ENCODE assay signal across 17 cellular contexts in genomic region chr11:103987631-103988594, GRCh38. TPM values are rescaled to one million over a fixed set of nuclear protein-coding genes. Genes with fewer than 3 reads are reported as not detected.
A peak's percentile ranks its signal among the peaks of the same experiment; 100 is the strongest.
DNase-seq lines count a peak whose midpoint lies in the region; ATAC-seq and TF ChIP-seq lines count a peak whose summit lies in the region.
"Had no signal": no experiment of that assay in that cellular context is flagged by ENCODE, and none has a peak within 500 bp of the region (broad histone marks: within the 10 kb centered on the region; RNA-seq: fewer than 3 reads in every experiment).

No MANE protein-coding gene starts in this region.

- H3K27me3 ChIP-seq in GM23248 (replicated peaks; ENCODE audit: insufficient read depth) (no peaks in the 10 kb centered on the region), Loucy (ENCODE audit: insufficient read depth, low read length, poor library complexity, severe bottlenecking) (no peaks in the 10 kb centered on the region)
- H3K27me3 ChIP-seq: ascending aorta, esophagus muscularis mucosa, MG63 had no signal

- H3K27ac Mint-ChIP-seq in WTC11: peak overlapping the region; percentile 41; the same call in 1 of the 2 replicates
- H3K27ac Mint-ChIP-seq in activated naive CD4-positive, alpha-beta T cell treated with anti-CD3 and anti-CD28 coated beads, Interleukin-2, amount 10 ng/mL, durations not matched to agents 7 days and 5 days: no peak overlapping the region
- H3K27ac Mint-ChIP-seq: CD4-positive, CD25-positive, alpha-beta regulatory T cell; dendritic cell treated with granulocyte-macrophage colony-stimulating factor and Interleukin-4, amounts not matched to agents 40 ng/mL and 50 ng/mL, for 4 days had no signal

- H3K4me3 Mint-ChIP-seq in WTC11: no peak overlapping the region
- no peak overlapping the region for H3K4me3 Mint-ChIP-seq in activated naive CD4-positive, alpha-beta T cell treated with anti-CD3 and anti-CD28 coated beads, Interleukin-2, amount 10 ng/mL, durations not matched to agents 7 days and 5 days
- H3K4me3 Mint-ChIP-seq: CD4-positive, CD25-positive, alpha-beta regulatory T cell; dendritic cell treated with granulocyte-macrophage colony-stimulating factor and Interleukin-4, amounts not matched to agents 40 ng/mL and 50 ng/mL, for 4 days had no signal

- WGBS in GM23248 (ENCODE audit: low coverage in 1 of 2, low lambda C conversion rate in 2 of 2, missing lambda C conversion rate in 2 of 2), 2 experiments: 80 to 81% methylated on average over 9 of the region's 9 CpGs

- H3K4me1 ChIP-seq in GM23248 (ENCODE audit: insufficient read depth): no peaks in the 10 kb centered on the region
- no peaks in the 10 kb centered on the region for H3K4me1 ChIP-seq in Loucy (ENCODE audit: insufficient read depth, low read length, poor library complexity, severe bottlenecking)
- H3K4me1 ChIP-seq: ascending aorta, esophagus muscularis mucosa had no signal

- ATAC-seq in WTC11: peak; percentile 94
- no peak for ATAC-seq in GM18502 (IDR thresholded peaks at IDR 0.05; ENCODE audit: poor library complexity, unreplicated experiment)
- ATAC-seq in HG03378 (IDR thresholded peaks at IDR 0.05; ENCODE audit: unreplicated experiment): no peak

- H3K4me3 ChIP-seq in GM23248 (no peak overlapping the region), Loucy (ENCODE audit: low read length, poor library complexity, severe bottlenecking) (no peak overlapping the region)
- H3K4me3 ChIP-seq: ascending aorta, esophagus muscularis mucosa, MG63 had no signal

- no peaks in the 10 kb centered on the region for H3K27me3 Mint-ChIP-seq in WTC11 (ENCODE audit: low read depth)
- no peaks in the 10 kb centered on the region for H3K27me3 Mint-ChIP-seq in activated naive CD4-positive, alpha-beta T cell treated with anti-CD3 and anti-CD28 coated beads, Interleukin-2, amount 10 ng/mL, durations not matched to agents 7 days and 5 days
- H3K27me3 Mint-ChIP-seq: CD4-positive, CD25-positive, alpha-beta regulatory T cell; dendritic cell treated with granulocyte-macrophage colony-stimulating factor and Interleukin-4, amounts not matched to agents 40 ng/mL and 50 ng/mL, for 4 days had no signal

- peak; percentile 14 for DNase-seq in GM23248
- DNase-seq in WTC11 (ENCODE audit: low spot score): peak; percentile 18
- DNase-seq in iPS-NIHi7 (ENCODE audit: extremely low spot score): peak; percentile 24
- no peak for DNase-seq in activated naive CD4-positive, alpha-beta T cell treated with anti-CD3 and anti-CD28 coated beads, Interleukin-2, amount 10 ng/mL, durations not matched to agents 7 days and 5 days
- no peak for DNase-seq in HPDE6-E6E7 (ENCODE audit: extremely low spot score)
- DNase-seq: activated gamma-delta T cell; CD4-positive, CD25-positive, alpha-beta regulatory T cell; MG63; NCI-H2107 had no signal

- H3F3A ChIP-seq in GM23248 (ENCODE audit: insufficient read depth) (0 out of 2 replicates have a peak, but pooled peaks cover 3% of the 10 kb centered on the region), Loucy (ENCODE audit: low read depth) (no peaks in the 10 kb centered on the region)

- H3K9me3 Mint-ChIP-seq in WTC11: peaks cover 15% of the 10 kb centered on the region
- no peaks in the 10 kb centered on the region for H3K9me3 Mint-ChIP-seq in activated naive CD4-positive, alpha-beta T cell treated with anti-CD3 and anti-CD28 coated beads, Interleukin-2, amount 10 ng/mL, durations not matched to agents 7 days and 5 days
- H3K9me3 Mint-ChIP-seq: dendritic cell treated with granulocyte-macrophage colony-stimulating factor and Interleukin-4, amounts not matched to agents 40 ng/mL and 50 ng/mL, for 4 days had no signal

- H3K9ac ChIP-seq in GM23248: no peak overlapping the region
- no peak overlapping the region for H3K9ac ChIP-seq in Loucy (ENCODE audit: low read depth, low read length, poor library complexity, severe bottlenecking)

- no peak overlapping the region for H2AFZ ChIP-seq in GM23248
- H2AFZ ChIP-seq in Loucy (ENCODE audit: low read length): no peak overlapping the region

- CTCF ChIA-PET in WTC11 (lab: Charles Lee): interaction anchor here (0.7 kb wide), 1 partner anchor 316 kb away, joined by 4 read pairs; no protein-coding TSS in a partner anchor
- CTCF ChIA-PET in activated naive CD4-positive, alpha-beta T cell treated with anti-CD3 and anti-CD28 coated beads, Interleukin-2, amount 10 ng/mL, durations not matched to agents 7 days and 5 days (lab: Charles Lee): no interaction called here

- H3K9me2 ChIP-seq in GM23248 (ENCODE audit: insufficient read depth): no peaks in the 10 kb centered on the region
- no peaks in the 10 kb centered on the region for H3K9me2 ChIP-seq in Loucy (replicated peaks; ENCODE audit: low read depth, low read length)

- H3K4me2 ChIP-seq in GM23248 (ENCODE audit: unreplicated experiment) (no peak overlapping the region), Loucy (ENCODE audit: low read depth, low read length, poor library complexity, severe bottlenecking) (no peak overlapping the region)

- no peaks in the 10 kb centered on the region; the same call in 1 of the 2 replicates for H3K36me3 Mint-ChIP-seq in WTC11
- no peaks in the 10 kb centered on the region for H3K36me3 Mint-ChIP-seq in activated naive CD4-positive, alpha-beta T cell treated with anti-CD3 and anti-CD28 coated beads, Interleukin-2, amount 10 ng/mL, durations not matched to agents 7 days and 5 days
- H3K36me3 Mint-ChIP-seq: CD4-positive, CD25-positive, alpha-beta regulatory T cell had no signal

- H3K9me3 ChIP-seq in GM23248 (ENCODE audit: low read depth) (no peaks in the 10 kb centered on the region), Loucy (ENCODE audit: insufficient read depth, low read depth, low read length) (no peaks in the 10 kb centered on the region)
- H3K9me3 ChIP-seq: ascending aorta, esophagus muscularis mucosa, MG63 had no signal

- H3K79me2 ChIP-seq in GM23248 (ENCODE audit: insufficient read depth) (no peaks in the 10 kb centered on the region), Loucy (ENCODE audit: insufficient read depth, low read length) (no peaks in the 10 kb centered on the region)

- H3K4me1 Mint-ChIP-seq in WTC11: peaks cover 22% of the 10 kb centered on the region
- H3K4me1 Mint-ChIP-seq in activated naive CD4-positive, alpha-beta T cell treated with anti-CD3 and anti-CD28 coated beads, Interleukin-2, amount 10 ng/mL, durations not matched to agents 7 days and 5 days: no peaks in the 10 kb centered on the region
- H3K4me1 Mint-ChIP-seq: CD4-positive, CD25-positive, alpha-beta regulatory T cell had no signal

- no peak overlapping the region for H3K27ac ChIP-seq in GM23248
- H3K27ac ChIP-seq: ascending aorta, esophagus muscularis mucosa had no signal

- POLR2A ChIA-PET in WTC11 (lab: Charles Lee): no interaction called here

- no peaks in the 10 kb centered on the region for H3K36me3 ChIP-seq in GM23248 (ENCODE audit: low read depth)
- no peaks in the 10 kb centered on the region for H3K36me3 ChIP-seq in Loucy (ENCODE audit: insufficient read depth, low read length)
- H3K36me3 ChIP-seq: ascending aorta, esophagus muscularis mucosa, MG63 had no signal

- in situ Hi-C loops in GM23248 (cut with MboI): no loop called here

- H4K20me1 ChIP-seq in GM23248 (ENCODE audit: insufficient read depth) (no peaks in the 10 kb centered on the region), Loucy (ENCODE audit: insufficient read depth, low read length, poor library complexity, severe bottlenecking) (no peaks in the 10 kb centered on the region)

- TF ChIP-seq CTCF in Loucy (conservative IDR thresholded peaks at IDR 0.05; ENCODE audit: low read length) (0 out of 2 replicates have a peak, but pooled peaks have one; percentile 16), WTC11 (IDR thresholded peaks at IDR 0.05) (no peak)

TF ChIP-seq in WTC11, 78 proteins besides CTCF, POLR2A, EP300 and RAD21 (continues in another document):
- TF ChIP-seq GRHL2 (CRISPR knock-in tag; IDR thresholded peaks at IDR 0.05; ENCODE audit: insufficient replicate concordance, severe bottlenecking) (no peak), HMGXB4 (CRISPR knock-in tag; IDR thresholded peaks at IDR 0.05) (no peak), ZNF138 (CRISPR knock-in tag; conservative IDR thresholded peaks at IDR 0.05) (no peak), ZNF671 (CRISPR knock-in tag; IDR thresholded peaks at IDR 0.05) (no peak), ESRRA (CRISPR knock-in tag; IDR thresholded peaks at IDR 0.05; ENCODE audit: borderline replicate concordance) (no peak), TEAD1 (CRISPR knock-in tag; IDR thresholded peaks at IDR 0.05) (no peak), NR3C1 (CRISPR knock-in tag; conservative IDR thresholded peaks at IDR 0.05; ENCODE audit: low read depth) (no peak), NR1H2 (CRISPR knock-in tag; IDR thresholded peaks at IDR 0.05) (no peak), GTF2I (CRISPR knock-in tag; conservative IDR thresholded peaks at IDR 0.05) (no peak), HMGA2 (CRISPR knock-in tag; IDR thresholded peaks at IDR 0.05) (no peak)

RNA-seq across cellular contexts. Expression of gene DDI1, which starts 48.5 kb away (rescaled TPM):
- not detected in 2 replicates for total RNA-seq in GM23248 (2014; rRNA removed; shearing (Covaris generic))
- polyA plus RNA-seq in GM23248 (2016; fragmentation: Nextera tagmentation; extraction: Ambion mirVana): not detected in 2 replicates
- not detected in 3 replicates for total RNA-seq in WTC11 (2021)
- total RNA-seq: activated CD8-positive, alpha-beta memory T cell treated with anti-CD3 and anti-CD28 coated beads for 36 hours; ascending aorta; CD4-positive, CD25-positive, alpha-beta regulatory T cell; esophagus muscularis mucosa; liver had no signal

Comparison
In these comparisons a context has a peak if more than half of its experiments do, and no peak if none do; other contexts are left out.
1. DNase-seq: peak in GM23248 (single experiment), WTC11 (single experiment) and iPS-NIHi7 (single experiment); none in activated naive CD4-positive, alpha-beta T cell treated with anti-CD3 and anti-CD28 coated beads, Interleukin-2, amount 10 ng/mL, durations not matched to agents 7 days and 5 days (single experiment) and HPDE6-E6E7 (single experiment).